ENCODE assay signal across 18 cellular contexts in genomic region chr9:113355197-113355596, GRCh38. TPM values are rescaled to one million over a fixed set of nuclear protein-coding genes. Genes with fewer than 3 reads are reported as not detected.
DNase-seq lines count a peak whose midpoint lies in the region; ATAC-seq, FAIRE-seq and TF ChIP-seq lines count a peak whose summit lies in the region.
"Had no signal": no experiment of that assay in that cellular context is flagged by ENCODE, and none has a peak within 500 bp of the region (broad histone marks: within the 10 kb centered on the region; RNA-seq: fewer than 3 reads in every experiment).

No MANE protein-coding gene starts in this region.

- H3K9me3 ChIP-seq in Karpas-422 (ENCODE audit: low read length), result no peaks in the 10 kb centered on the region
- no peaks in the 10 kb centered on the region for H3K9me3 ChIP-seq in HepG2 (ENCODE audit: low read length)

- peak overlapping the region; percentile 4 for H3K27ac Mint-ChIP-seq in activated T-helper 1 cell treated with anti-CD3 and anti-CD28 coated beads, Interleukin-12 subunit alpha, Interleukin-12 subunit beta, Interleukin-2, Interleukin-4 antibody, amounts not matched to agents 30 ng/mL and 10 ng/mL and 1 ng/mL, durations not matched to agents 14 hours and 24 hours and 36 hours
- H3K27ac Mint-ChIP-seq: memory B cell had no signal

- no peaks in the 10 kb centered on the region for H4K20me1 ChIP-seq in Karpas-422 (ENCODE audit: insufficient read depth, low read depth, low read length)
- H4K20me1 ChIP-seq in HepG2 (ENCODE audit: insufficient read depth, low read length), result no peaks in the 10 kb centered on the region

- peak; percentile 79 for FAIRE-seq in HepG2 (lab: Jason Lieb, UNC)
- FAIRE-seq: TTC549 had no signal

- H3K36me3 ChIP-seq in Karpas-422 (ENCODE audit: insufficient read depth, low read length), result no peaks in the 10 kb centered on the region
- H3K36me3 ChIP-seq in HepG2 (replicated peaks in 1 of 2; ENCODE audit: control insufficient read depth in 1 of 2, insufficient read depth in 2 of 2, low read length in 2 of 2), result no peaks in the 10 kb centered on the region

- H3K4me3 ChIP-seq in Karpas-422 (ENCODE audit: low read length) (no peak overlapping the region), HepG2 (replicated peaks in 1 of 3; ENCODE audit: insufficient read depth in 1 of 3, low read depth in 2 of 3, low read length in 3 of 3) (no peak overlapping the region), lower leg skin (ENCODE audit: low read depth, poor library complexity, severe bottlenecking) (no peak overlapping the region)

- POLR2A ChIA-PET in HepG2 (lab: Yijun Ruan, JAX), result interaction anchor here (0.9 to 1.0 kb wide), 3 partner anchors 18 to 80 kb away, joined by 3 to 4 read pairs (median 4); partner anchors contain the start of genes C9orf43, CDC26, POLE3 and PRPF4

- H3K27ac ChIP-seq in Karpas-422 (ENCODE audit: low read length) (no peak overlapping the region), HepG2 (ENCODE audit: extremely low read length, insufficient read depth, low read length) (no peak overlapping the region)

- peak; percentile 81 for TF ChIP-seq RAD21 in HepG2 (CRISPR knock-in tag; IDR thresholded peaks at IDR 0.05)

- no TSS peak for BruUV-seq in HepG2 (replicated peaks; lab: Mats Ljungman, UMichigan)

- H3K79me2 ChIP-seq in Karpas-422 (ENCODE audit: low read length), result no peaks in the 10 kb centered on the region
- no peaks in the 10 kb centered on the region for H3K79me2 ChIP-seq in HepG2 (ENCODE audit: insufficient read depth, low read length)

- H3K27me3 ChIP-seq in Karpas-422 (ENCODE audit: low read length) (no peaks in the 10 kb centered on the region), HepG2 (ENCODE audit: control insufficient read depth in 1 of 2, insufficient read depth in 2 of 2, low read length in 2 of 2) (peaks cover 0 to 13% of the 10 kb centered on the region in 2 experiments; a peak in 3 of 5 replicates)

- H3K27me3 Mint-ChIP-seq in activated T-helper 1 cell treated with anti-CD3 and anti-CD28 coated beads, Interleukin-12 subunit alpha, Interleukin-12 subunit beta, Interleukin-2, Interleukin-4 antibody, amounts not matched to agents 30 ng/mL and 10 ng/mL and 1 ng/mL, durations not matched to agents 14 hours and 24 hours and 36 hours (ENCODE audit: insufficient read depth), result no peaks in the 10 kb centered on the region

- CTCF ChIA-PET in HepG2 (lab: Yijun Ruan, JAX; ENCODE audit: low intra/inter-chr PET ratio, low total read pairs), result interaction anchor here (1.1 to 2.2 kb wide), 3 partner anchors 46 to 303 kb away, joined by 3 to 28 read pairs (median 7); partner anchors contain the start of gene ALAD

- no peak overlapping the region for H3K4me2 ChIP-seq in Karpas-422 (ENCODE audit: low read depth, low read length, poor library complexity, severe bottlenecking)
- no peak overlapping the region for H3K4me2 ChIP-seq in HepG2 (ENCODE audit: low read depth, low read length)

- peaks cover 34% of the 10 kb centered on the region for H3K4me1 Mint-ChIP-seq in activated T-helper 1 cell treated with anti-CD3 and anti-CD28 coated beads, Interleukin-12 subunit alpha, Interleukin-12 subunit beta, Interleukin-2, Interleukin-4 antibody, amounts not matched to agents 30 ng/mL and 10 ng/mL and 1 ng/mL, durations not matched to agents 14 hours and 24 hours and 36 hours (ENCODE audit: low read depth)

- intact Hi-C loops in activated T-helper 1 cell treated with anti-CD3 and anti-CD28 coated beads, Interleukin-12 subunit alpha, Interleukin-12 subunit beta, Interleukin-2, Interleukin-4 antibody, amounts not matched to agents 30 ng/mL and 10 ng/mL and 1 ng/mL, durations not matched to agents 14 hours and 24 hours and 36 hours (cut with micrococcal nuclease), result no loop called here
- intact Hi-C loops in HepG2 (cut with micrococcal nuclease; ENCODE audit: unreplicated experiment), result loop anchor here (1.0 to 5.0 kb wide), 2 partner anchors 52 to 302 kb away; no protein-coding TSS in a partner anchor
- intact Hi-C loops in lower leg skin (cut with DNase I; ENCODE audit: low total_unique reads), result no loop called here

- in situ Hi-C loops in HepG2 (cut with HindIII; ENCODE audit: extremely low pct_ligation_motif_present, low pct_unique_long_range_greater_than_20kb), result no loop called here

- no peak overlapping the region for H2AFZ ChIP-seq in Karpas-422 (ENCODE audit: low read length)
- H2AFZ ChIP-seq in HepG2 (ENCODE audit: low read length), result no peak overlapping the region

- no peak for TF ChIP-seq POLR2A in HepG2 (IDR thresholded peaks at IDR 0.05; ENCODE audit: insufficient read depth in 1 of 2, low read depth in 2 of 2, low read length in 2 of 2)
- TF ChIP-seq POLR2A in lower leg skin (IDR thresholded peaks at IDR 0.05), result no peak

- no peak overlapping the region for H3K9ac ChIP-seq in Karpas-422 (ENCODE audit: low read length)
- no peak overlapping the region for H3K9ac ChIP-seq in HepG2 (ENCODE audit: insufficient read depth, low read depth, low read length)

- TF ChIP-seq CTCF in HepG2 (CRISPR knock-in tag; IDR thresholded peaks at IDR 0.05) (peak; percentile 76), lower leg skin (IDR thresholded peaks at IDR 0.05) (no peak)

- no peaks in the 10 kb centered on the region for H3K9me2 ChIP-seq in Karpas-422 (replicated peaks; ENCODE audit: insufficient read depth, low read length)

- H3K36me3 Mint-ChIP-seq in activated T-helper 1 cell treated with anti-CD3 and anti-CD28 coated beads, Interleukin-12 subunit alpha, Interleukin-12 subunit beta, Interleukin-2, Interleukin-4 antibody, amounts not matched to agents 30 ng/mL and 10 ng/mL and 1 ng/mL, durations not matched to agents 14 hours and 24 hours and 36 hours (ENCODE audit: low read depth), result peaks cover 30% of the 10 kb centered on the region
- H3K36me3 Mint-ChIP-seq: memory B cell had no signal

- ATAC-seq in HepG2 (peak; percentile 88), GM21360 (IDR thresholded peaks at IDR 0.05; ENCODE audit: unreplicated experiment) (no peak), GM19397 (IDR thresholded peaks at IDR 0.05; ENCODE audit: unreplicated experiment) (no peak), GM21528 (IDR thresholded peaks at IDR 0.05; ENCODE audit: low FRiP score, unreplicated experiment) (no peak)

- WGBS in HepG2 (ENCODE audit: low lambda C conversion rate), result 10% methylated on average over 1 of the region's 1 CpG
- 52 to 74% methylated on average over 1 of the region's 1 CpG for WGBS in lower leg skin, 2 donors

- TF ChIP-seq EP300 in HepG2 (IDR thresholded peaks at IDR 0.05; ENCODE audit: low read depth in 2 of 2, low read length in 2 of 2) (no peak), HepG2 (CRISPR knock-in tag; IDR thresholded peaks at IDR 0.05; ENCODE audit: borderline replicate concordance) (no peak)

- H3K4me3 Mint-ChIP-seq in activated T-helper 1 cell treated with anti-CD3 and anti-CD28 coated beads, Interleukin-12 subunit alpha, Interleukin-12 subunit beta, Interleukin-2, Interleukin-4 antibody, amounts not matched to agents 30 ng/mL and 10 ng/mL and 1 ng/mL, durations not matched to agents 14 hours and 24 hours and 36 hours, result no peak overlapping the region
- H3K4me3 Mint-ChIP-seq: memory B cell had no signal

- H3K9me3 Mint-ChIP-seq in activated T-helper 1 cell treated with anti-CD3 and anti-CD28 coated beads, Interleukin-12 subunit alpha, Interleukin-12 subunit beta, Interleukin-2, Interleukin-4 antibody, amounts not matched to agents 30 ng/mL and 10 ng/mL and 1 ng/mL, durations not matched to agents 14 hours and 24 hours and 36 hours, result no peaks in the 10 kb centered on the region
- H3K9me3 Mint-ChIP-seq: memory B cell had no signal

- DNase-seq in ELR (ENCODE audit: low read depth) (peak; percentile 54), Karpas-422 (peak; percentile 51), HepG2 (ENCODE audit: low spot score) (peak; percentile 77), lower leg skin (ENCODE audit: low spot score in 2 of 2) (no peak)
- no peak for DNase-seq in activated T-helper 1 cell treated with anti-CD3 and anti-CD28 coated beads, Interleukin-12 subunit alpha, Interleukin-12 subunit beta, Interleukin-2, Interleukin-4 antibody, amounts not matched to agents 30 ng/mL and 10 ng/mL and 1 ng/mL, durations not matched to agents 14 hours and 24 hours and 36 hours (ENCODE audit: low spot score)
- DNase-seq: activated CD8-positive, alpha-beta memory T cell treated with anti-CD3 and anti-CD28 coated beads, Interleukin-2, amount 50 U/mL, for 4 hours; amygdala; DMS53; effector memory CD4-positive, alpha-beta T cell; NCI-H2029; posterior cingulate gyrus; RPMI8226; stimulated activated CD4-positive, alpha-beta T cell treated with anti-CD3 and anti-CD28 coated beads, Interleukin-4, amount 100 ng/mL, for 1 hour had no signal

- peaks cover 8% of the 10 kb centered on the region for H3K4me1 ChIP-seq in Karpas-422 (ENCODE audit: low read length)
- H3K4me1 ChIP-seq in HepG2 (ENCODE audit: insufficient read depth, low read length), result peaks cover 32% of the 10 kb centered on the region

RNA-seq across cellular contexts. Expression of gene BSPRY, which starts 5.9 kb away (rescaled TPM):
- not detected in 2 replicates for total RNA-seq in Karpas-422 (2014; rRNA removed; shearing (Covaris generic); ENCODE audit: low replicate concordance)
- total RNA-seq in activated T-helper 1 cell treated with anti-CD3 and anti-CD28 coated beads, Interleukin-12 subunit alpha, Interleukin-12 subunit beta, Interleukin-2, Interleukin-4 antibody, amounts not matched to agents 30 ng/mL and 10 ng/mL and 1 ng/mL, durations not matched to agents 14 hours and 24 hours and 36 hours, result 12.3 and 12.8 TPM in 2 replicates
- total RNA-seq in HepG2 (2016; rRNA removed; fragmentation: Illumina TruSeq; extraction: Trizol) (0.09 and 0.13 TPM in 2 replicates), lower leg skin (10 to 100 TPM; 36.9 to 56.9 (median 43.4) TPM)
- 0.09 TPM in 1 of 2 replicates, not detected in the other for total RNA-seq in HepG2 (2016; cell fraction: cytosol; rRNA removed; fragmentation: Illumina TruSeq; extraction: Trizol; ENCODE audit: low read depth)
- 0.17 and 0.18 TPM in 2 replicates for total RNA-seq in HepG2 (2016; cell fraction: insoluble cytoplasmic fraction; rRNA removed; fragmentation: Illumina TruSeq; extraction: Trizol)
- total RNA-seq in HepG2 (2016; cell fraction: membrane; rRNA removed; fragmentation: Illumina TruSeq; extraction: Trizol), result 0.06 and 0.21 TPM in 2 replicates
- 0.19 and 0.22 TPM in 2 replicates for total RNA-seq in HepG2 (2016; cell fraction: nucleus; rRNA removed; fragmentation: Illumina TruSeq; extraction: Trizol)
- 0.26 and 0.37 TPM in 2 replicates for polyA plus RNA-seq in HepG2 (2011; rRNA removed)
- 0.31 and 0.40 TPM in 2 replicates for polyA plus RNA-seq in HepG2 (2011; cell fraction: cytosol; rRNA removed)
- 0.53 and 0.57 TPM in 2 replicates for polyA plus RNA-seq in HepG2 (2011; cell fraction: nucleus; rRNA removed)
- 0.20 and 0.25 TPM in 2 replicates for polyA plus RNA-seq in HepG2 (2012)
- 0.07 and 0.14 TPM in 2 replicates for polyA plus RNA-seq in HepG2 (2016; cell fraction: cytosol; fragmentation: Illumina TruSeq; extraction: Trizol; ENCODE audit: low read depth)
- 0.10 TPM in 1 of 2 replicates, not detected in the other for polyA plus RNA-seq in HepG2 (2016; cell fraction: insoluble cytoplasmic fraction; fragmentation: Illumina TruSeq; extraction: Trizol; ENCODE audit: low read depth)
- 0.08 and 0.09 TPM in 2 replicates for polyA plus RNA-seq in HepG2 (2016; cell fraction: membrane; fragmentation: Illumina TruSeq; extraction: Trizol; ENCODE audit: low read depth)
- 0.47 TPM in 1 of 2 replicates, not detected in the other for polyA plus RNA-seq in HepG2 (2016; cell fraction: nucleus; fragmentation: Illumina TruSeq; extraction: Trizol; ENCODE audit: insufficient read depth, low read depth)
- polyA minus RNA-seq in HepG2 (2011; rRNA and poly(A)+ RNA removed; ENCODE audit: low replicate concordance), result 0.12 TPM in 1 of 2 replicates, not detected in the other
- not detected in 2 replicates for polyA minus RNA-seq in HepG2 (2011; cell fraction: cytosol; rRNA and poly(A)+ RNA removed)
- polyA minus RNA-seq in HepG2 (2011; cell fraction: nucleus; rRNA and poly(A)+ RNA removed), result 0.25 TPM in 1 of 2 replicates, not detected in the other

RNA-seq across cellular contexts. Expression of gene WDR31, which starts 15.1 kb away (rescaled TPM):
- total RNA-seq in Karpas-422 (2014; rRNA removed; shearing (Covaris generic); ENCODE audit: low replicate concordance), result 0.56 and 1.0 TPM in 2 replicates
- total RNA-seq in activated T-helper 1 cell treated with anti-CD3 and anti-CD28 coated beads, Interleukin-12 subunit alpha, Interleukin-12 subunit beta, Interleukin-2, Interleukin-4 antibody, amounts not matched to agents 30 ng/mL and 10 ng/mL and 1 ng/mL, durations not matched to agents 14 hours and 24 hours and 36 hours, result 1.9 and 2.2 TPM in 2 replicates
- total RNA-seq in HepG2 (2016; rRNA removed; fragmentation: Illumina TruSeq; extraction: Trizol) (0.33 and 0.56 TPM in 2 replicates), lower leg skin (1 to 10 TPM; 1.3 to 2.3 (median 1.8) TPM)
- total RNA-seq in HepG2 (2016; cell fraction: cytosol; rRNA removed; fragmentation: Illumina TruSeq; extraction: Trizol; ENCODE audit: low read depth), result 0.18 and 0.30 TPM in 2 replicates
- total RNA-seq in HepG2 (2016; cell fraction: insoluble cytoplasmic fraction; rRNA removed; fragmentation: Illumina TruSeq; extraction: Trizol), result 0.54 and 0.80 TPM in 2 replicates
- 0.40 and 0.72 TPM in 2 replicates for total RNA-seq in HepG2 (2016; cell fraction: membrane; rRNA removed; fragmentation: Illumina TruSeq; extraction: Trizol)
- total RNA-seq in HepG2 (2016; cell fraction: nucleus; rRNA removed; fragmentation: Illumina TruSeq; extraction: Trizol), result 0.34 and 0.44 TPM in 2 replicates
- 1.6 and 1.7 TPM in 2 replicates for polyA plus RNA-seq in HepG2 (2011; rRNA removed)
- 0.60 and 0.77 TPM in 2 replicates for polyA plus RNA-seq in HepG2 (2011; cell fraction: cytosol; rRNA removed)
- polyA plus RNA-seq in HepG2 (2011; cell fraction: nucleus; rRNA removed), result 0.61 and 0.93 TPM in 2 replicates
- 1.1 and 1.4 TPM in 2 replicates for polyA plus RNA-seq in HepG2 (2012)
- 0.19 and 0.37 TPM in 2 replicates for polyA plus RNA-seq in HepG2 (2016; cell fraction: cytosol; fragmentation: Illumina TruSeq; extraction: Trizol; ENCODE audit: low read depth)
- 0.87 and 0.93 TPM in 2 replicates for polyA plus RNA-seq in HepG2 (2016; cell fraction: insoluble cytoplasmic fraction; fragmentation: Illumina TruSeq; extraction: Trizol; ENCODE audit: low read depth)
- polyA plus RNA-seq in HepG2 (2016; cell fraction: membrane; fragmentation: Illumina TruSeq; extraction: Trizol; ENCODE audit: low read depth), result 0.65 and 0.72 TPM in 2 replicates
- 0.37 and 1.1 TPM in 2 replicates for polyA plus RNA-seq in HepG2 (2016; cell fraction: nucleus; fragmentation: Illumina TruSeq; extraction: Trizol; ENCODE audit: insufficient read depth, low read depth)
- polyA minus RNA-seq in HepG2 (2011; rRNA and poly(A)+ RNA removed; ENCODE audit: low replicate concordance), result 9.1 and 17.4 TPM in 2 replicates
- polyA minus RNA-seq in HepG2 (2011; cell fraction: cytosol; rRNA and poly(A)+ RNA removed), result 1.7 and 2.4 TPM in 2 replicates
- 0.90 and 1.2 TPM in 2 replicates for polyA minus RNA-seq in HepG2 (2011; cell fraction: nucleus; rRNA and poly(A)+ RNA removed)

RNA-seq across cellular contexts. Expression of gene HDHD3, which starts 21.6 kb away (rescaled TPM):
- 11.6 and 16.4 TPM in 2 replicates for total RNA-seq in Karpas-422 (2014; rRNA removed; shearing (Covaris generic); ENCODE audit: low replicate concordance)
- total RNA-seq in activated T-helper 1 cell treated with anti-CD3 and anti-CD28 coated beads, Interleukin-12 subunit alpha, Interleukin-12 subunit beta, Interleukin-2, Interleukin-4 antibody, amounts not matched to agents 30 ng/mL and 10 ng/mL and 1 ng/mL, durations not matched to agents 14 hours and 24 hours and 36 hours, result 15.7 and 18.5 TPM in 2 replicates
- total RNA-seq in HepG2 (2016; rRNA removed; fragmentation: Illumina TruSeq; extraction: Trizol) (23.0 and 23.1 TPM in 2 replicates), lower leg skin (10 to 100 TPM; 44.7 to 50.3 (median 48.3) TPM)
- total RNA-seq in HepG2 (2016; cell fraction: cytosol; rRNA removed; fragmentation: Illumina TruSeq; extraction: Trizol; ENCODE audit: low read depth), result 9.0 and 12.1 TPM in 2 replicates
- total RNA-seq in HepG2 (2016; cell fraction: insoluble cytoplasmic fraction; rRNA removed; fragmentation: Illumina TruSeq; extraction: Trizol), result 24.5 and 26.6 TPM in 2 replicates
- 14.8 and 21.9 TPM in 2 replicates for total RNA-seq in HepG2 (2016; cell fraction: membrane; rRNA removed; fragmentation: Illumina TruSeq; extraction: Trizol)
- total RNA-seq in HepG2 (2016; cell fraction: nucleus; rRNA removed; fragmentation: Illumina TruSeq; extraction: Trizol), result 20.3 and 23.2 TPM in 2 replicates
- polyA plus RNA-seq in HepG2 (2011; rRNA removed), result 38.5 and 52.1 TPM in 2 replicates
- polyA plus RNA-seq in HepG2 (2011; cell fraction: cytosol; rRNA removed), result 42.5 and 45.1 TPM in 2 replicates
- 48.3 and 66.3 TPM in 2 replicates for polyA plus RNA-seq in HepG2 (2011; cell fraction: nucleus; rRNA removed)
- 22.4 and 28.2 TPM in 2 replicates for polyA plus RNA-seq in HepG2 (2012)
- polyA plus RNA-seq in HepG2 (2016; cell fraction: cytosol; fragmentation: Illumina TruSeq; extraction: Trizol; ENCODE audit: low read depth), result 3.9 and 7.9 TPM in 2 replicates
- polyA plus RNA-seq in HepG2 (2016; cell fraction: insoluble cytoplasmic fraction; fragmentation: Illumina TruSeq; extraction: Trizol; ENCODE audit: low read depth), result 21.1 and 26.6 TPM in 2 replicates
- 9.6 and 14.6 TPM in 2 replicates for polyA plus RNA-seq in HepG2 (2016; cell fraction: membrane; fragmentation: Illumina TruSeq; extraction: Trizol; ENCODE audit: low read depth)
- polyA plus RNA-seq in HepG2 (2016; cell fraction: nucleus; fragmentation: Illumina TruSeq; extraction: Trizol; ENCODE audit: insufficient read depth, low read depth), result 59.1 and 62.1 TPM in 2 replicates
- 23.3 and 44.1 TPM in 2 replicates for polyA minus RNA-seq in HepG2 (2011; rRNA and poly(A)+ RNA removed; ENCODE audit: low replicate concordance)
- polyA minus RNA-seq in HepG2 (2011; cell fraction: cytosol; rRNA and poly(A)+ RNA removed), result 15.5 and 15.6 TPM in 2 replicates
- 18.0 and 26.0 TPM in 2 replicates for polyA minus RNA-seq in HepG2 (2011; cell fraction: nucleus; rRNA and poly(A)+ RNA removed)

RNA-seq across cellular contexts. Expression of gene ALAD, which starts 45.9 kb away (rescaled TPM):
- total RNA-seq in Karpas-422 (2014; rRNA removed; shearing (Covaris generic); ENCODE audit: low replicate concordance), result 18.1 and 21.0 TPM in 2 replicates
- 23.0 and 23.7 TPM in 2 replicates for total RNA-seq in activated T-helper 1 cell treated with anti-CD3 and anti-CD28 coated beads, Interleukin-12 subunit alpha, Interleukin-12 subunit beta, Interleukin-2, Interleukin-4 antibody, amounts not matched to agents 30 ng/mL and 10 ng/mL and 1 ng/mL, durations not matched to agents 14 hours and 24 hours and 36 hours
- 21.8 and 23.0 TPM in 2 replicates for total RNA-seq in HepG2 (2016; rRNA removed; fragmentation: Illumina TruSeq; extraction: Trizol)
- total RNA-seq in HepG2 (2016; cell fraction: cytosol; rRNA removed; fragmentation: Illumina TruSeq; extraction: Trizol; ENCODE audit: low read depth), result 5.0 and 5.9 TPM in 2 replicates
- 21.5 and 22.8 TPM in 2 replicates for total RNA-seq in HepG2 (2016; cell fraction: insoluble cytoplasmic fraction; rRNA removed; fragmentation: Illumina TruSeq; extraction: Trizol)
- 9.1 and 9.2 TPM in 2 replicates for total RNA-seq in HepG2 (2016; cell fraction: membrane; rRNA removed; fragmentation: Illumina TruSeq; extraction: Trizol)
- 16.1 and 20.0 TPM in 2 replicates for total RNA-seq in HepG2 (2016; cell fraction: nucleus; rRNA removed; fragmentation: Illumina TruSeq; extraction: Trizol)
- polyA plus RNA-seq in HepG2 (2011; rRNA removed), result 30.1 and 40.5 TPM in 2 replicates
- 15.7 and 16.1 TPM in 2 replicates for polyA plus RNA-seq in HepG2 (2011; cell fraction: cytosol; rRNA removed)
- 75.9 and 98.7 TPM in 2 replicates for polyA plus RNA-seq in HepG2 (2011; cell fraction: nucleus; rRNA removed)
- polyA plus RNA-seq in HepG2 (2012), result 48.3 and 58.9 TPM in 2 replicates
- polyA plus RNA-seq in HepG2 (2016; cell fraction: cytosol; fragmentation: Illumina TruSeq; extraction: Trizol; ENCODE audit: low read depth), result 6.7 and 7.3 TPM in 2 replicates
- 21.4 and 28.7 TPM in 2 replicates for polyA plus RNA-seq in HepG2 (2016; cell fraction: insoluble cytoplasmic fraction; fragmentation: Illumina TruSeq; extraction: Trizol; ENCODE audit: low read depth)
- polyA plus RNA-seq in HepG2 (2016; cell fraction: membrane; fragmentation: Illumina TruSeq; extraction: Trizol; ENCODE audit: low read depth), result 8.7 and 9.0 TPM in 2 replicates
- 44.4 and 47.1 TPM in 2 replicates for polyA plus RNA-seq in HepG2 (2016; cell fraction: nucleus; fragmentation: Illumina TruSeq; extraction: Trizol; ENCODE audit: insufficient read depth, low read depth)
- 22.4 and 56.5 TPM in 2 replicates for polyA minus RNA-seq in HepG2 (2011; rRNA and poly(A)+ RNA removed; ENCODE audit: low replicate concordance)
- polyA minus RNA-seq in HepG2 (2011; cell fraction: cytosol; rRNA and poly(A)+ RNA removed), result 9.6 and 11.1 TPM in 2 replicates
- polyA minus RNA-seq in HepG2 (2011; cell fraction: nucleus; rRNA and poly(A)+ RNA removed), result 31.4 and 34.3 TPM in 2 replicates
- total RNA-seq in lower leg skin, result 10 to 100 TPM; 26.0 to 60.7 (median 39.9) TPM

RNA-seq across cellular contexts. Expression of gene RNF183, which starts 52.0 kb away (rescaled TPM):
- total RNA-seq in Karpas-422 (2014; rRNA removed; shearing (Covaris generic); ENCODE audit: low replicate concordance), result not detected in 2 replicates
- not detected in 2 replicates for total RNA-seq in activated T-helper 1 cell treated with anti-CD3 and anti-CD28 coated beads, Interleukin-12 subunit alpha, Interleukin-12 subunit beta, Interleukin-2, Interleukin-4 antibody, amounts not matched to agents 30 ng/mL and 10 ng/mL and 1 ng/mL, durations not matched to agents 14 hours and 24 hours and 36 hours
- 0.13 TPM in 1 of 2 replicates, not detected in the other for total RNA-seq in HepG2 (2016; rRNA removed; fragmentation: Illumina TruSeq; extraction: Trizol)
- total RNA-seq in HepG2 (2016; cell fraction: cytosol; rRNA removed; fragmentation: Illumina TruSeq; extraction: Trizol; ENCODE audit: low read depth), result not detected in 2 replicates
- 0.13 TPM in 1 of 2 replicates, not detected in the other for total RNA-seq in HepG2 (2016; cell fraction: insoluble cytoplasmic fraction; rRNA removed; fragmentation: Illumina TruSeq; extraction: Trizol)
- total RNA-seq in HepG2 (2016; cell fraction: membrane; rRNA removed; fragmentation: Illumina TruSeq; extraction: Trizol), result not detected in 2 replicates
- total RNA-seq in HepG2 (2016; cell fraction: nucleus; rRNA removed; fragmentation: Illumina TruSeq; extraction: Trizol), result 0.68 TPM in 1 of 2 replicates, not detected in the other
- polyA plus RNA-seq in HepG2 (2011; rRNA removed), result 6.5 and 7.3 TPM in 2 replicates
- polyA plus RNA-seq in HepG2 (2011; cell fraction: cytosol; rRNA removed), result 3.8 and 4.0 TPM in 2 replicates
- 31.3 and 36.2 TPM in 2 replicates for polyA plus RNA-seq in HepG2 (2011; cell fraction: nucleus; rRNA removed)
- polyA plus RNA-seq in HepG2 (2012), result 1.6 and 2.1 TPM in 2 replicates
- polyA plus RNA-seq in HepG2 (2016; cell fraction: cytosol; fragmentation: Illumina TruSeq; extraction: Trizol; ENCODE audit: low read depth), result not detected in 2 replicates
- not detected in 2 replicates for polyA plus RNA-seq in HepG2 (2016; cell fraction: insoluble cytoplasmic fraction; fragmentation: Illumina TruSeq; extraction: Trizol; ENCODE audit: low read depth)
- polyA plus RNA-seq in HepG2 (2016; cell fraction: membrane; fragmentation: Illumina TruSeq; extraction: Trizol; ENCODE audit: low read depth), result not detected in 2 replicates
- 0.61 and 0.64 TPM in 2 replicates for polyA plus RNA-seq in HepG2 (2016; cell fraction: nucleus; fragmentation: Illumina TruSeq; extraction: Trizol; ENCODE audit: insufficient read depth, low read depth)
- polyA minus RNA-seq in HepG2 (2011; rRNA and poly(A)+ RNA removed; ENCODE audit: low replicate concordance), result 0.21 and 3.4 TPM in 2 replicates
- polyA minus RNA-seq in HepG2 (2011; cell fraction: cytosol; rRNA and poly(A)+ RNA removed), result 1.2 and 1.3 TPM in 2 replicates
- polyA minus RNA-seq in HepG2 (2011; cell fraction: nucleus; rRNA and poly(A)+ RNA removed), result 1.9 and 3.5 TPM in 2 replicates
- 1 to 10 TPM in 2 of 4 donors, not detected in 2; 1.1 to 1.5 TPM for total RNA-seq in lower leg skin

Comparison
In these comparisons a context has a peak if more than half of its experiments do, and no peak if none do; other contexts are left out.
1. DNase-seq: peak in ELR (single experiment), Karpas-422 (single experiment) and HepG2 (single experiment); none in activated T-helper 1 cell treated with anti-CD3 and anti-CD28 coated beads, Interleukin-12 subunit alpha, Interleukin-12 subunit beta, Interleukin-2, Interleukin-4 antibody, amounts not matched to agents 30 ng/mL and 10 ng/mL and 1 ng/mL, durations not matched to agents 14 hours and 24 hours and 36 hours (single experiment) and lower leg skin (0 of 2).
2. RNA of gene BSPRY, which starts 5.9 kb away (total RNA-seq): 36.9 to 56.9 TPM in lower leg skin and 12.3 to 12.8 TPM in activated T-helper 1 cell treated with anti-CD3 and anti-CD28 coated beads, Interleukin-12 subunit alpha, Interleukin-12 subunit beta, Interleukin-2, Interleukin-4 antibody, amounts not matched to agents 30 ng/mL and 10 ng/mL and 1 ng/mL, durations not matched to agents 14 hours and 24 hours and 36 hours; 0.06 to 0.22 TPM in HepG2 and not detected in Karpas-422; every median in the first group is over 10 times any median in the second.